Comparison of ENCODE assay signal across 1 cellular context in genomic region chr22:36926721-36927435, GRCh38.
TF ChIP-seq lines count a peak whose summit lies in the region.

No MANE protein-coding gene starts in this region.

TF ChIP-seq in GM12878, 131 proteins besides CTCF, POLR2A, EP300 and RAD21 (continued from another document):
- TF ChIP-seq ZZZ3 (IDR thresholded peaks at IDR 0.05; ENCODE audit: control insufficient read depth, insufficient read length, low read depth) (no peak), LARP7 (IDR thresholded peaks at IDR 0.05) (no peak), TCF7 (IDR thresholded peaks at IDR 0.05; ENCODE audit: borderline replicate concordance) (no peak), SREBF2 (IDR thresholded peaks at IDR 0.05; ENCODE audit: low read length) (no peak), FOXM1 (IDR thresholded peaks at IDR 0.05; ENCODE audit: low read depth, low read length) (no peak)
